In genomic region chr2:186554450-186554849, GRCh38 we compare ENCODE assay signal across 15 cellular contexts.
"Had no signal": no experiment of that assay in that cellular context is flagged by ENCODE, and none has a peak within 500 bp of the region (broad histone marks: within the 10 kb centered on the region; RNA-seq: fewer than 3 reads in every experiment).

No MANE protein-coding gene starts in this region.

- H3K4me3 ChIP-seq: esophagus muscularis mucosa, left lung had no signal

- DNase-seq: activated CD4-positive, alpha-beta T cell treated with anti-CD3 and anti-CD28 coated beads for 48 hours; activated CD8-positive, alpha-beta T cell treated with anti-CD3 and anti-CD28 coated beads, Interleukin-2, amount 10 ng/mL, durations not matched to agents 7 days and 5 days; activated naive CD4-positive, alpha-beta T cell treated with anti-CD3 and anti-CD28 coated beads, Interleukin-2, amount 50 U/mL, for 16 hours; amniotic stem cell; cerebellar nuclear complex; dermis blood vessel endothelial cell; foreskin melanocyte; head of caudate nucleus; left lung; T-cell; T1000 had no signal

- H3K27me3 ChIP-seq: brain microvascular endothelial cell, esophagus muscularis mucosa, left lung had no signal

- FAIRE-seq: islet of Langerhans had no signal

- ATAC-seq: activated CD8-positive, alpha-beta T cell treated with anti-CD3 and anti-CD28 coated beads, Interleukin-2, amount 10 ng/mL, durations not matched to agents 7 days and 5 days; T-cell had no signal

- H3K36me3 ChIP-seq: brain microvascular endothelial cell, esophagus muscularis mucosa, left lung had no signal

- H3K4me1 ChIP-seq: esophagus muscularis mucosa, left lung had no signal

- H3K27ac ChIP-seq: esophagus muscularis mucosa, left lung, VCaP had no signal

- H3K9me3 ChIP-seq: esophagus muscularis mucosa, left lung had no signal
